Comparison of ENCODE assay signal across 2 cellular contexts in genomic region chr12:27873010-27873409, GRCh38.
TF ChIP-seq lines count a peak whose summit lies in the region.

No MANE protein-coding gene starts in this region.

TF ChIP-seq in HepG2, 621 proteins besides CTCF, POLR2A, EP300 and RAD21:
- TF ChIP-seq HNRNPK (IDR thresholded peaks at IDR 0.05; ENCODE audit: low read depth, low read length, poor library complexity, severe bottlenecking) (peak; percentile 58), ZNF841 (CRISPR knock-in tag; IDR thresholded peaks at IDR 0.05; ENCODE audit: borderline replicate concordance) (no peak)
TF ChIP-seq in HepG2: peak in this region for 1.

TF ChIP-seq in K562, 482 proteins besides CTCF, POLR2A, EP300 and RAD21 (continued from another document):
- peak; percentile 75 for TF ChIP-seq HNRNPK (IDR thresholded peaks at IDR 0.05; ENCODE audit: low read depth, low read length, poor library complexity, severe bottlenecking)
